ENCODE assay signal across 8 cellular contexts in genomic region chr20:44092551-44093248, GRCh38.
A peak's percentile ranks its signal among the peaks of the same experiment; 100 is the strongest.
DNase-seq lines count a peak whose midpoint lies in the region; ATAC-seq, FAIRE-seq and TF ChIP-seq lines count a peak whose summit lies in the region.

No MANE protein-coding gene starts in this region.

- intact Hi-C loops in K562 (cut with micrococcal nuclease) = no loop called here

- TF ChIP-seq CTCF in AG04450 (IDR thresholded peaks at IDR 0.05; ENCODE audit: low read depth, low read length) (peak; percentile 67), GM10248 (IDR thresholded peaks at IDR 0.05; ENCODE audit: control extremely low read depth, extremely low read depth, low read depth, missing control alignments) (peak; percentile 45), K562 (IDR thresholded peaks at IDR 0.05 in 2 of 3, conservative IDR thresholded peaks at IDR 0.05 in 1 of 3; ENCODE audit: insufficient read depth in 2 of 3, low read depth in 1 of 3, low read length in 3 of 3) (peak; percentile 33 to 71 (median 61); a peak in 4 of 6 replicates)

- ATAC-seq in K562 (peak; percentile 75), GM21737 (IDR thresholded peaks at IDR 0.05; ENCODE audit: unreplicated experiment) (no peak), HG03097 (IDR thresholded peaks at IDR 0.05; ENCODE audit: low FRiP score, unreplicated experiment) (no peak), HG02885 (IDR thresholded peaks at IDR 0.05; ENCODE audit: poor library complexity, unreplicated experiment) (no peak)

- no peaks in the 10 kb centered on the region for H3K27me3 ChIP-seq in AG04450 (ENCODE audit: control insufficient read depth, insufficient read depth, low read length)
- H3K27me3 ChIP-seq in K562 (ENCODE audit: control insufficient read depth in 2 of 2, insufficient read depth in 2 of 2, low read length in 2 of 2) = peaks cover 4 to 13% of the 10 kb centered on the region in 2 experiments

- no peak overlapping the region for H2AFZ ChIP-seq in K562 (ENCODE audit: low read depth, low read length)

- peak; percentile 77 for FAIRE-seq in K562 (lab: Jason Lieb, UNC)

- TF ChIP-seq POLR2A in K562 (conservative IDR thresholded peaks at IDR 0.05) = no peak

- 6% methylated on average over 9 of the region's 9 CpGs for WGBS in K562 (ENCODE audit: insufficient coverage, low coverage, missing lambda C conversion rate)

- no peak overlapping the region for H3K4me3 ChIP-seq in AG04450 (ENCODE audit: low read depth, low read length)
- H3K4me3 ChIP-seq in K562 = no peak overlapping the region

- no peak overlapping the region for H3K27ac ChIP-seq in AG04450 (ENCODE audit: low read depth, low read length)
- no peak overlapping the region for H3K27ac ChIP-seq in K562 (ENCODE audit: extremely low read depth, low read depth, low read length)

- TF ChIP-seq EP300 in K562 (IDR thresholded peaks at IDR 0.05; ENCODE audit: low read length) = no peak

- H3K9me3 ChIP-seq in AG04450 (ENCODE audit: control insufficient read depth, insufficient read depth, low read length) (no peaks in the 10 kb centered on the region), K562 (replicated peaks; ENCODE audit: control insufficient read depth, insufficient read depth, low read depth, low read length) (no peaks in the 10 kb centered on the region)

- BruUV-seq in K562 (replicated peaks; lab: Mats Ljungman, UMichigan) = no TSS peak

- in situ Hi-C loops in K562 (cut with MboI) = no loop called here

- CTCF ChIA-PET in AG04450 (lab: Charles Lee) (interaction anchor here (0.5 to 2.3 kb wide), 9 partner anchors 8 to 556 kb away, joined by 3 to 15 read pairs (median 5); no protein-coding TSS in a partner anchor), GM10248 (lab: Yijun Ruan, JAX) (interaction anchor here (0.7 to 4.4 kb wide), 11 partner anchors 9 to 643 kb away, joined by 3 to 29 read pairs (median 4); no protein-coding TSS in a partner anchor), K562 (lab: Yijun Ruan, JAX; ENCODE audit: low intra/inter-chr PET ratio) (interaction anchor here (0.9 to 1.3 kb wide), 2 partner anchors 343 to 644 kb away, joined by 4 to 7 read pairs; no protein-coding TSS in a partner anchor)

- H3K79me2 ChIP-seq in K562 (ENCODE audit: control insufficient read depth, insufficient read depth, low read length) = no peaks in the 10 kb centered on the region

- peaks cover 6 to 7% of the 10 kb centered on the region in 2 experiments; a peak in 4 of 5 replicates for H3K4me1 ChIP-seq in K562 (replicated peaks in 1 of 2; ENCODE audit: control insufficient read depth in 2 of 2, insufficient read depth in 2 of 2, low read length in 2 of 2)

- DNase-seq in AG04450 (ENCODE audit: low read depth, low spot score) (no peak), GM10248 (ENCODE audit: extremely low spot score) (no peak), NCI-H526 treated with DMSO at 0.1 percent for 48 hours (lab: John Stamatoyannopoulos, UW) (peak; percentile 57), K562 (ENCODE audit: extremely low read depth in 1 of 4, low spot score in 3 of 4) (peak in 1 of 4 experiments; percentile 57), midbrain (lab: John Stamatoyannopoulos, UW) (peak; percentile 3)

- H3K9ac ChIP-seq in K562 (ENCODE audit: insufficient read depth in 1 of 2, low read depth in 2 of 2, low read length in 2 of 2) = no peak overlapping the region

- H3K36me3 ChIP-seq in K562 (ENCODE audit: control insufficient read depth, insufficient read depth, low read length) = no peaks in the 10 kb centered on the region

- POLR2A ChIA-PET in AG04450 (lab: Yijun Ruan, JAX) (no interaction called here), GM10248 (lab: Yijun Ruan, JAX) (no interaction called here), K562 (lab: Yijun Ruan, JAX) (interaction anchor here (1.3 kb wide), 1 partner anchor 33 kb away, joined by 5 read pairs; no protein-coding TSS in a partner anchor)

- H4K20me1 ChIP-seq in K562 (replicated peaks; ENCODE audit: control insufficient read depth, insufficient read depth, low read length) = peaks cover 4% of the 10 kb centered on the region; the same call in 1 of the 2 replicates

- TF ChIP-seq RAD21 in K562 (CRISPR knock-in tag; conservative IDR thresholded peaks at IDR 0.05 in 1 of 2, IDR thresholded peaks at IDR 0.05 in 1 of 2) = peak; percentile 40 to 71

- no peaks in the 10 kb centered on the region for H3K9me1 ChIP-seq in K562 (ENCODE audit: control insufficient read depth, insufficient read depth, low read length)

- no peak overlapping the region for H3K4me2 ChIP-seq in K562 (ENCODE audit: insufficient read depth, low read length)

TF ChIP-seq in K562, 482 proteins besides CTCF, POLR2A, EP300 and RAD21 (continues in another document):
- TF ChIP-seq ZNF76 (CRISPR knock-in tag; IDR thresholded peaks at IDR 0.05; ENCODE audit: borderline replicate concordance) = no peak
- no peak; the same call in 1 of the 2 replicates for TF ChIP-seq STAG1 (CRISPR knock-in tag; IDR thresholded peaks at IDR 0.05; ENCODE audit: borderline replicate concordance)
- no peak for TF ChIP-seq ZSCAN29 (IDR thresholded peaks at IDR 0.05)
- no peak for TF ChIP-seq ETS2 (tag; IDR thresholded peaks at IDR 0.05; ENCODE audit: borderline replicate concordance, poor library complexity, severe bottlenecking)
- TF ChIP-seq PBX2 (CRISPR knock-in tag; IDR thresholded peaks at IDR 0.05; ENCODE audit: low read depth) = no peak
- peak; percentile 56; the same call in 1 of the 2 replicates for TF ChIP-seq PBX2 (tag; conservative IDR thresholded peaks at IDR 0.05; ENCODE audit: low read depth)
- TF ChIP-seq MCM5 (IDR thresholded peaks at IDR 0.05; ENCODE audit: low read depth) = no peak
- no peak for TF ChIP-seq ZNF395 (CRISPR knock-in tag; IDR thresholded peaks at IDR 0.05)
- TF ChIP-seq BCOR (IDR thresholded peaks at IDR 0.05) = no peak
- no peak for TF ChIP-seq HOXB6 (CRISPR knock-in tag; IDR thresholded peaks at IDR 0.05; ENCODE audit: borderline replicate concordance)
- TF ChIP-seq E2F5 (CRISPR knock-in tag; IDR thresholded peaks at IDR 0.05) = no peak
- no peak for TF ChIP-seq C11orf30 (IDR thresholded peaks at IDR 0.05; ENCODE audit: low read depth)
- TF ChIP-seq ZNF197 (CRISPR knock-in tag; IDR thresholded peaks at IDR 0.05; ENCODE audit: low read depth) = no peak
- peak; percentile 50; the same call in 1 of the 2 replicates for TF ChIP-seq PKNOX1 (IDR thresholded peaks at IDR 0.05)
- TF ChIP-seq SREBF2 (CRISPR knock-in tag; IDR thresholded peaks at IDR 0.05) = no peak

Comparison
In these comparisons a context has a peak if more than half of its experiments do, and no peak if none do; other contexts are left out.
1. DNase-seq: peak in NCI-H526 treated with DMSO at 0.1 percent for 48 hours (single experiment) and midbrain (single experiment); none in AG04450 (single experiment) and GM10248 (single experiment).
2. Peak in every context shown above with its lines, with median percentiles within 50 percentile points of each other: CTCF ChIP-seq.